Comparison of ENCODE assay signal across 30 cellular contexts in the genomic region with DNA sequence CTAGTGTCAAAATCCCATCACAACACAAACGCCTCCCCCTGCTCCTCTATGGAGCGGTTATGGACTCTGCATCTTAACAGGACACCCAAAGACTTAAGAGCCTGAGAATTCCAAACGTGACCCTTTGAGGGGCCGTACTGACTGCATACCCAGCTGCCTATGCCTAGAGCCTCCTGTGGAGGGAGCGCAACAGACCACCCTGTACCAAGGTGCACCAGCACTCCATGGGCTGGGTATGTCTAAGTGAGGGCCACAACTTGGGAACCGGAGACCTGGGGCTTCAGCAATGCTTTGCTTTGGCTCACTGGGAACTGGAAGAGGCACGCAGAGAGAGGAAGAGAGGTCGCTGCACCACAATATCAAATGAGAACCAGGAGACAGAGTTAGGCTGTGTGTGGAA. TPM values are rescaled to one million over a fixed set of nuclear protein-coding genes. Genes with fewer than 3 reads are reported as not detected.
"Had no signal": no experiment of that assay in that cellular context is flagged by ENCODE, and none has a peak within 500 bp of the region (broad histone marks: within the 10 kb centered on the region; RNA-seq: fewer than 3 reads in every experiment).

No MANE protein-coding gene starts in this region.

- H3K27ac ChIP-seq: KMS-11, Peyer's patch, RWPE1, SJCRH30 had no signal

- H3K4me1 ChIP-seq: SJCRH30 had no signal

- DNase-seq: activated B cell treated with CpG ODN at 0.5 μM for 24 hours; activated CD4-positive, alpha-beta memory T cell treated with anti-CD3 and anti-CD28 coated beads, Interleukin-2, amount 10 ng/mL, durations not matched to agents 7 days and 5 days; activated CD4-positive, alpha-beta T cell treated with anti-CD3 and anti-CD28 coated beads for 1 hour; activated CD4-positive, alpha-beta T cell treated with anti-CD3 and anti-CD28 coated beads, Interleukin-2, amount 50 U/mL, for 1 hour; activated gamma-delta T cell treated with Interleukin-2 at 50 U/mL for 16 hours; activated T-cell treated with anti-CD3 and anti-CD28 coated beads, Interleukin-2, amount 50 U/mL, for 72 hours; amygdala; cerebellar nuclear complex; MG63; MV-4-11; NCI-H1092 treated with DMSO at 0.1 percent for 48 hours; NCI-H1417 treated with DMSO at 0.1 percent for 48 hours; NCI-H1694 treated with DMSO at 0.1 percent for 48 hours; NCI-H2029 treated with DMSO at 0.1 percent for 48 hours; NCI-H345; NCI-H510A; NCI-H526 treated with DMSO at 0.1 percent for 48 hours; NCI-H82; OCI-M1; Peyer's patch; Right ventricle myocardium superior; SJCRH30; SK-N-SH had no signal

- H3K4me3 Mint-ChIP-seq: activated B cell treated with CpG ODN at 0.5 μM for 24 hours; activated CD4-positive, alpha-beta memory T cell treated with anti-CD3 and anti-CD28 coated beads, Interleukin-2, amount 10 ng/mL, durations not matched to agents 7 days and 5 days; activated naive CD8-positive, alpha-beta T cell; activated T-cell treated with anti-CD3 and anti-CD28 coated beads, Interleukin-2, amount 50 U/mL, for 72 hours had no signal

- H3K27ac Mint-ChIP-seq: activated B cell treated with CpG ODN at 0.5 μM for 24 hours; activated CD4-positive, alpha-beta memory T cell treated with anti-CD3 and anti-CD28 coated beads, Interleukin-2, amount 10 ng/mL, durations not matched to agents 7 days and 5 days; activated naive CD8-positive, alpha-beta T cell; activated T-cell treated with anti-CD3 and anti-CD28 coated beads, Interleukin-2, amount 50 U/mL, for 72 hours; activated T-helper 2 cell treated with anti-CD3 and anti-CD28 coated beads, Interferon-gamma antibody, Interleukin-2, Interleukin-4, amounts not matched to agents 10 μg/mL and 5 μg/mL and 100 μg/mL, durations not matched to agents 14 hours and 24 hours and 36 hours had no signal

- H3K27me3 ChIP-seq: MG63, Peyer's patch, SJCRH30 had no signal

- ATAC-seq: activated T-cell treated with anti-CD3 and anti-CD28 coated beads, Interleukin-2, amount 50 U/mL, for 72 hours had no signal

- H3K9me3 Mint-ChIP-seq: activated B cell treated with CpG ODN at 0.5 μM for 24 hours; activated CD4-positive, alpha-beta memory T cell treated with anti-CD3 and anti-CD28 coated beads, Interleukin-2, amount 10 ng/mL, durations not matched to agents 7 days and 5 days; activated T-cell treated with anti-CD3 and anti-CD28 coated beads, Interleukin-2, amount 50 U/mL, for 72 hours; activated T-helper 2 cell treated with anti-CD3 and anti-CD28 coated beads, Interferon-gamma antibody, Interleukin-2, Interleukin-4, amounts not matched to agents 10 μg/mL and 5 μg/mL and 100 μg/mL, durations not matched to agents 14 hours and 24 hours and 36 hours had no signal

- H3K9me3 ChIP-seq: MG63, Peyer's patch, SJCRH30, SK-N-SH had no signal

- H3K27me3 Mint-ChIP-seq: activated B cell treated with CpG ODN at 0.5 μM for 24 hours; activated CD4-positive, alpha-beta memory T cell treated with anti-CD3 and anti-CD28 coated beads, Interleukin-2, amount 10 ng/mL, durations not matched to agents 7 days and 5 days; activated naive CD8-positive, alpha-beta T cell had no signal

- H3K4me3 ChIP-seq: MG63, Peyer's patch, SJCRH30 had no signal

RNA-seq across cellular contexts. Expression of gene DNAAF8, which starts 5.7 kb away (rescaled TPM):
- total RNA-seq: activated CD4-positive, alpha-beta memory T cell treated with anti-CD3 and anti-CD28 coated beads, Interleukin-2, amount 10 ng/mL, durations not matched to agents 7 days and 5 days; Peyer's patch; T-helper 1 cell treated with Interleukin-12 subunit alpha and Interleukin-12 subunit beta and Interleukin-4 antibody, amounts not matched to agents 30 ng/mL and 1 ng/mL, for 36 hours had no signal

RNA-seq across cellular contexts. Expression of gene SEPTIN12, which starts 59.5 kb away (rescaled TPM):
- total RNA-seq: activated B cell treated with CpG ODN at 0.5 μM for 24 hours; activated CD4-positive, alpha-beta memory T cell treated with anti-CD3 and anti-CD28 coated beads, Interleukin-2, amount 10 ng/mL, durations not matched to agents 7 days and 5 days; activated CD8-positive, alpha-beta memory T cell treated with anti-CD3 and anti-CD28 coated beads for 36 hours; activated T-cell treated with anti-CD3 and anti-CD28 coated beads, Interleukin-2, amount 50 U/mL, for 72 hours; activated T-helper 2 cell treated with anti-CD3 and anti-CD28 coated beads, Interferon-gamma antibody, Interleukin-2, Interleukin-4, amounts not matched to agents 10 μg/mL and 5 μg/mL and 100 μg/mL, durations not matched to agents 14 hours and 24 hours and 36 hours; cardiac septum; Peyer's patch; Right ventricle myocardium superior; SJCRH30; T-helper 1 cell treated with Interleukin-12 subunit alpha and Interleukin-12 subunit beta and Interleukin-4 antibody, amounts not matched to agents 30 ng/mL and 1 ng/mL, for 36 hours had no signal
